In genomic region chr1:84691139-84691783, GRCh38 we compare ENCODE assay signal across 1 cellular context.
TF ChIP-seq lines count a peak whose summit lies in the region.

No MANE protein-coding gene starts in this region.

TF ChIP-seq in IMR-90, 13 proteins besides CTCF, POLR2A, EP300 and RAD21 (continued from another document):
- TF ChIP-seq BHLHE40 (IDR thresholded peaks at IDR 0.05; ENCODE audit: low read depth, low read length) (no peak), USF2 (IDR thresholded peaks at IDR 0.05; ENCODE audit: low read depth, low read length) (no peak)
